8 cellular contexts compared by ENCODE assay signal in the genomic region with DNA sequence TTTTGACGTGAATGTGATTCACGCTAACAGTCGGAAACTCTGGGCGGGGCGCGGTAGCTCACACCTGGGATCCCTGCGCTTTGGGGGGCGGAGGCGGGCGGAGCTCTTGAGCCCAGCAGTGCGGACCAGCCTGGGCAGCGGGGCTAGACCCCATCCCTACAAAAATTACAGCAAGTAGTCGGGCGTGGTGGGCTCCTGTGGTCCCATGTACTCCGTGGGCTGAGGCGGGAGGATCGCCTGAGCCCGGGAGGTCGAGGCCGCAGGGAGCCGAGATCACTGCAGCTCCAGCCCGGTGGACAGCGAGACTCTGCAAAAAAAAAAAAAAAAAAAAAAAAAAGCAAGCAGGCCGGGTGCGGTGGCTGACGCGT. TPM values are rescaled to one million over a fixed set of nuclear protein-coding genes. Genes with fewer than 3 reads are reported as not detected.
DNase-seq lines count a peak whose midpoint lies in the region; ATAC-seq and TF ChIP-seq lines count a peak whose summit lies in the region.
"Not testable (repeated sequence)": the region's sequence is repeated elsewhere in the genome, so short reads cannot be mapped to it uniquely, and the experiment has no call there.

No MANE protein-coding gene starts in this region.

- peaks cover 11% of the 10 kb centered on the region for H3K36me3 Mint-ChIP-seq in activated CD4-positive, alpha-beta memory T cell treated with anti-CD3 and anti-CD28 coated beads for 36 hours

- not testable (repeated sequence) for H3K9me3 Mint-ChIP-seq in activated CD4-positive, alpha-beta memory T cell treated with anti-CD3 and anti-CD28 coated beads for 36 hours

- ATAC-seq in GM18868 (IDR thresholded peaks at IDR 0.05; ENCODE audit: unreplicated experiment), result peak; percentile 46
- peak; percentile 33 for ATAC-seq in HG02588 (IDR thresholded peaks at IDR 0.05; ENCODE audit: unreplicated experiment)
- ATAC-seq in HG03575 (IDR thresholded peaks at IDR 0.05; ENCODE audit: extremely low read depth, insufficient number of reproducible peaks, low FRiP score, unreplicated experiment), result peak; percentile 10
- ATAC-seq in upper lobe of right lung, result peak; percentile 52

- H3K27me3 Mint-ChIP-seq in activated CD4-positive, alpha-beta memory T cell treated with anti-CD3 and anti-CD28 coated beads for 36 hours, result not testable (repeated sequence)

- POLR2A ChIA-PET in activated CD4-positive, alpha-beta memory T cell treated with anti-CD3 and anti-CD28 coated beads for 36 hours (lab: Charles Lee), result not testable (repeated sequence)

- CTCF ChIA-PET in activated CD4-positive, alpha-beta memory T cell treated with anti-CD3 and anti-CD28 coated beads for 36 hours (lab: Charles Lee), result not testable (repeated sequence)

- H3K4me1 ChIP-seq in breast epithelium, upper lobe of right lung: not testable (repeated sequence)

- peaks cover 31% of the 10 kb centered on the region for H3K4me1 Mint-ChIP-seq in activated CD4-positive, alpha-beta memory T cell treated with anti-CD3 and anti-CD28 coated beads for 36 hours (ENCODE audit: low read depth)

- H3K4me3 ChIP-seq in breast epithelium (peak overlapping the region; percentile 42 to 60 (median 46)), iPS-11a (ENCODE audit: low read depth, low read length) (peak overlapping the region; percentile 8), retinal pigment epithelial cell (ENCODE audit: low read length) (peak overlapping the region; percentile 44), upper lobe of right lung (peak overlapping the region; percentile 51)

- H3K27me3 ChIP-seq in breast epithelium, upper lobe of right lung: not testable (repeated sequence)

- not testable (repeated sequence) for H3K36me3 ChIP-seq in breast epithelium, upper lobe of right lung

- not testable (repeated sequence) for DNase-seq in activated CD4-positive, alpha-beta memory T cell treated with anti-CD3 and anti-CD28 coated beads for 36 hours; breast epithelium (ENCODE audit: low spot score in 2 of 2); retinal pigment epithelial cell (ENCODE audit: low read depth)
- peak; percentile 72 for DNase-seq in upper lobe of right lung

- peak overlapping the region in 1 of 2 donors; percentile 66 for H3K27ac ChIP-seq in breast epithelium
- H3K27ac ChIP-seq in upper lobe of right lung, result not testable (repeated sequence)

- not testable (repeated sequence) for TF ChIP-seq CTCF in breast epithelium (IDR thresholded peaks at IDR 0.05); retinal pigment epithelial cell (conservative IDR thresholded peaks at IDR 0.05; ENCODE audit: low read depth, low read length); upper lobe of right lung (IDR thresholded peaks at IDR 0.05)

- H3K9me3 ChIP-seq in breast epithelium, upper lobe of right lung: not testable (repeated sequence)

- not testable (repeated sequence) for TF ChIP-seq POLR2A in breast epithelium (IDR thresholded peaks at IDR 0.05)

- peak overlapping the region; percentile 81 for H3K4me3 Mint-ChIP-seq in activated CD4-positive, alpha-beta memory T cell treated with anti-CD3 and anti-CD28 coated beads for 36 hours

- H3K27ac Mint-ChIP-seq in activated CD4-positive, alpha-beta memory T cell treated with anti-CD3 and anti-CD28 coated beads for 36 hours, result peak overlapping the region; percentile 90

- intact Hi-C loops in activated CD4-positive, alpha-beta memory T cell treated with anti-CD3 and anti-CD28 coated beads for 36 hours (cut with micrococcal nuclease); breast epithelium (cut with DNase I; ENCODE audit: low total_unique reads); upper lobe of right lung (cut with DNase I): not testable (repeated sequence)

RNA-seq across cellular contexts. Expression of a gene that starts 46.4 kb away (rescaled TPM):
- 10 to 100 TPM; 59.9 to 67.1 TPM for total RNA-seq in activated CD4-positive, alpha-beta memory T cell treated with anti-CD3 and anti-CD28 coated beads for 36 hours
- total RNA-seq in breast epithelium (10 to 100 TPM; 13.1 to 28.7 (median 24.9) TPM), upper lobe of right lung (58.8 TPM)
